17 cellular contexts compared by ENCODE assay signal in genomic region chr22:30872282-30873041, GRCh38.
DNase-seq lines count a peak whose midpoint lies in the region; ATAC-seq, FAIRE-seq and TF ChIP-seq lines count a peak whose summit lies in the region.
"Had no signal": no experiment of that assay in that cellular context is flagged by ENCODE, and none has a peak within 500 bp of the region (broad histone marks: within the 10 kb centered on the region; RNA-seq: fewer than 3 reads in every experiment).

No MANE protein-coding gene starts in this region.

- H3K9me3 ChIP-seq in HEK293 (ENCODE audit: control insufficient read depth, insufficient read depth, low read depth, low read length) = no peaks in the 10 kb centered on the region
- H3K9me3 ChIP-seq in adrenal gland (replicated peaks in 1 of 3) = no peaks in the 10 kb centered on the region
- H3K9me3 ChIP-seq in kidney (ENCODE audit: control insufficient read depth in 1 of 2, low read length in 2 of 2) = no peaks in the 10 kb centered on the region
- H3K9me3 ChIP-seq: mucosa of descending colon, psoas muscle, uterus had no signal

- H3K9ac ChIP-seq in kidney (ENCODE audit: low read length in 2 of 2) = no peak overlapping the region

- 77 to 84% (median 81%) methylated on average over 14 to 17 of the region's 17 CpGs for WGBS in adrenal gland, 4 donors

- TF ChIP-seq CTCF in HEK293 (tag by site-specific recombination; IDR thresholded peaks at IDR 0.05) (no peak), adrenal gland (IDR thresholded peaks at IDR 0.05) (no peak), kidney (IDR thresholded peaks at IDR 0.05; ENCODE audit: borderline replicate concordance, extremely low read depth, insufficient read depth) (no peak), D721Med (IDR thresholded peaks at IDR 0.05; ENCODE audit: insufficient read depth, missing control alignments) (no peak)

- FAIRE-seq in kidney (lab: Jason Lieb, UNC) = no peak
- no peak for FAIRE-seq in D721Med (lab: Jason Lieb, UNC)
- FAIRE-seq: G401.6, RCC 7860 had no signal

- H3K36me3 ChIP-seq in HEK293 (ENCODE audit: control insufficient read depth in 2 of 2, insufficient read depth in 1 of 2, low read length in 2 of 2) (peaks cover 0 to 5% of the 10 kb centered on the region in 2 experiments; a peak in 1 of 3 replicates), adrenal gland (replicated peaks in 1 of 2) (no peaks in the 10 kb centered on the region), kidney (ENCODE audit: control insufficient read depth in 1 of 2, insufficient read depth in 2 of 2, low read length in 2 of 2) (no peaks in the 10 kb centered on the region)
- H3K36me3 ChIP-seq: uterus had no signal

- TF ChIP-seq POLR2A in adrenal gland (IDR thresholded peaks at IDR 0.05) = no peak

- DNase-seq in adrenal gland (peak in 4 of 7 donors; percentile 10 to 40 (median 14)), kidney (peak; percentile 65), sciatic nerve (ENCODE audit: low spot score) (peak; percentile 39), D721Med (ENCODE audit: insufficient read length, low spot score) (no peak), glomerular visceral epithelial cell (ENCODE audit: extremely low spot score) (no peak), NCI-H446 (lab: John Stamatoyannopoulos, UW) (no peak)
- DNase-seq: activated CD4-positive, alpha-beta T cell treated with anti-CD3 and anti-CD28 coated beads for 48 hours; activated T-cell treated with anti-CD3 and anti-CD28 coated beads, Interleukin-2, amount 50 U/mL, for 4 hours; NCI-H1092 treated with DMSO at 0.1 percent for 48 hours; NCI-H524 treated with DMSO at 0.1 percent for 48 hours; psoas muscle; T-helper 17 cell had no signal

- H3K4me1 ChIP-seq in HEK293 (ENCODE audit: control insufficient read depth, insufficient read depth, low read length) (peaks cover 6% of the 10 kb centered on the region; the same call in 1 of the 2 replicates), adrenal gland (replicated peaks in 1 of 2) (peaks cover 16 to 19% of the 10 kb centered on the region in 2 donors), kidney (ENCODE audit: control insufficient read depth in 1 of 2, insufficient read depth in 1 of 2, low read depth in 1 of 2, low read length in 2 of 2) (no peaks in the 10 kb centered on the region)
- H3K4me1 ChIP-seq: uterus had no signal

- CTCF ChIA-PET in HEK293 (lab: Yijun Ruan, JAX) = no interaction called here

- ATAC-seq in sciatic nerve = no peak
- ATAC-seq: activated T-cell treated with anti-CD3 and anti-CD28 coated beads, Interleukin-2, amount 50 U/mL, for 4 hours; mucosa of descending colon; psoas muscle; T-helper 17 cell had no signal

- H3K27ac ChIP-seq in HEK293 (ENCODE audit: extremely low read depth, low read depth, low read length) (peak overlapping the region; percentile 25; the same call in 1 of the 2 replicates), adrenal gland (no peak overlapping the region), kidney (ENCODE audit: low read depth in 2 of 2, low read length in 2 of 2) (no peak overlapping the region)
- H3K27ac ChIP-seq: psoas muscle, uterus had no signal

- POLR2A ChIA-PET in HEK293 (lab: Yijun Ruan, JAX) = no interaction called here

- no peak overlapping the region for H3K4me3 ChIP-seq in HEK293 (ENCODE audit: low read depth, low read length)
- no peak overlapping the region for H3K4me3 ChIP-seq in adrenal gland
- H3K4me3 ChIP-seq in kidney (ENCODE audit: low read length in 2 of 2) = no peak overlapping the region
- H3K4me3 ChIP-seq: mucosa of descending colon, psoas muscle, uterus had no signal

- no peaks in the 10 kb centered on the region for H3K27me3 ChIP-seq in adrenal gland
- H3K27me3 ChIP-seq: uterus had no signal

- intact Hi-C loops in adrenal gland (cut with DNase I) = no loop called here
- intact Hi-C loops in kidney (cut with DNase I) = no loop called here
- intact Hi-C loops in sciatic nerve (cut with DNase I) = no loop called here

TF ChIP-seq in HEK293, 187 proteins besides CTCF, POLR2A, EP300 and RAD21 (continues in another document):
- TF ChIP-seq ZBTB48 (tag by site-specific recombination; IDR thresholded peaks at IDR 0.05) (no peak), KLF9 (tag by site-specific recombination; IDR thresholded peaks at IDR 0.05; ENCODE audit: low read depth) (no peak), SCRT2 (tag by site-specific recombination; IDR thresholded peaks at IDR 0.05) (no peak), ZNF558 (tag by site-specific recombination; IDR thresholded peaks at IDR 0.05) (no peak), ZSCAN30 (tag by site-specific recombination; IDR thresholded peaks at IDR 0.05) (no peak), FEZF1 (tag by site-specific recombination; IDR thresholded peaks at IDR 0.05) (peak; percentile 49; the same call in 1 of the 2 replicates), ZNF529 (tag by site-specific recombination; IDR thresholded peaks at IDR 0.05; ENCODE audit: insufficient replicate concordance) (no peak), ZNF16 (tag by site-specific recombination; IDR thresholded peaks at IDR 0.05; ENCODE audit: low read depth) (no peak), ZNF138 (tag by site-specific recombination; IDR thresholded peaks at IDR 0.05; ENCODE audit: borderline replicate concordance) (no peak), ZNF561 (tag by site-specific recombination; IDR thresholded peaks at IDR 0.05; ENCODE audit: borderline replicate concordance) (no peak), GFI1B (tag by site-specific recombination; IDR thresholded peaks at IDR 0.05) (no peak), TCF7L2 (IDR thresholded peaks at IDR 0.05; ENCODE audit: borderline replicate concordance, low read depth, low read length) (peak; percentile 65; the same call in 1 of the 2 replicates), ZNF670 (tag by site-specific recombination; IDR thresholded peaks at IDR 0.05; ENCODE audit: low read depth) (no peak), ZSCAN4 (tag by site-specific recombination; IDR thresholded peaks at IDR 0.05) (no peak), ZNF211 (tag by site-specific recombination; IDR thresholded peaks at IDR 0.05; ENCODE audit: low read depth) (no peak), ZNF19 (tag by site-specific recombination; IDR thresholded peaks at IDR 0.05; ENCODE audit: low read depth) (no peak), MEIS1 (CRISPR knock-in tag; IDR thresholded peaks at IDR 0.05; ENCODE audit: borderline replicate concordance) (no peak), ZNF341 (tag by site-specific recombination; IDR thresholded peaks at IDR 0.05; ENCODE audit: low read depth) (peak; percentile 57), ZNF521 (tag by site-specific recombination; IDR thresholded peaks at IDR 0.05) (no peak), ZIC2 (tag by site-specific recombination; IDR thresholded peaks at IDR 0.05) (peak; percentile 94), OSR2 (tag by site-specific recombination; IDR thresholded peaks at IDR 0.05) (peak; percentile 73; the same call in 1 of the 2 replicates)
- TF ChIP-seq, protein P1, sequence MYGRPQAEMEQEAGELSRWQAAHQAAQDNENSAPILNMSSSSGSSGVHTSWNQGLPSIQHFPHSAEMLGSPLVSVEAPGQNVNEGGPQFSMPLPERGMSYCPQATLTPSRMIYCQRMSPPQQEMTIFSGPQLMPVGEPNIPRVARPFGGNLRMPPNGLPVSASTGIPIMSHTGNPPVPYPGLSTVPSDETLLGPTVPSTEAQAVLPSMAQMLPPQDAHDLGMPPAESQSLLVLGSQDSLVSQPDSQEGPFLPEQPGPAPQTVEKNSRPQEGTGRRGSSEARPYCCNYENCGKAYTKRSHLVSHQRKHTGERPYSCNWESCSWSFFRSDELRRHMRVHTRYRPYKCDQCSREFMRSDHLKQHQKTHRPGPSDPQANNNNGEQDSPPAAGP (tag by site-specific recombination; IDR thresholded peaks at IDR 0.05) = no peak
- TF ChIP-seq, protein P2, sequence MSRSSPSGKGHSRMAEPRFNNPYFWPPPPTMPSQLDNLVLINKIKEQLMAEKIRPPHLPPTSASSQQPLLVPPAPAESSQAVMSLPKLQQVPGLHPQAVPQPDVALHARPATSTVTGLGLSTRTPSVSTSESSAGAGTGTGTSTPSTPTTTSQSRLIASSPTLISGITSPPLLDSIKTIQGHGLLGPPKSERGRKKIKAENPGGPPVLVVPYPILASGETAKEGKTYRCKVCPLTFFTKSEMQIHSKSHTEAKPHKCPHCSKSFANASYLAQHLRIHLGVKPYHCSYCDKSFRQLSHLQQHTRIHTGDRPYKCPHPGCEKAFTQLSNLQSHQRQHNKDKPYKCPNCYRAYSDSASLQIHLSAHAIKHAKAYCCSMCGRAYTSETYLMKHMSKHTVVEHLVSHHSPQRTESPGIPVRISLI (tag by site-specific recombination; IDR thresholded peaks at IDR 0.05) = no peak
- TF ChIP-seq, protein P3, sequence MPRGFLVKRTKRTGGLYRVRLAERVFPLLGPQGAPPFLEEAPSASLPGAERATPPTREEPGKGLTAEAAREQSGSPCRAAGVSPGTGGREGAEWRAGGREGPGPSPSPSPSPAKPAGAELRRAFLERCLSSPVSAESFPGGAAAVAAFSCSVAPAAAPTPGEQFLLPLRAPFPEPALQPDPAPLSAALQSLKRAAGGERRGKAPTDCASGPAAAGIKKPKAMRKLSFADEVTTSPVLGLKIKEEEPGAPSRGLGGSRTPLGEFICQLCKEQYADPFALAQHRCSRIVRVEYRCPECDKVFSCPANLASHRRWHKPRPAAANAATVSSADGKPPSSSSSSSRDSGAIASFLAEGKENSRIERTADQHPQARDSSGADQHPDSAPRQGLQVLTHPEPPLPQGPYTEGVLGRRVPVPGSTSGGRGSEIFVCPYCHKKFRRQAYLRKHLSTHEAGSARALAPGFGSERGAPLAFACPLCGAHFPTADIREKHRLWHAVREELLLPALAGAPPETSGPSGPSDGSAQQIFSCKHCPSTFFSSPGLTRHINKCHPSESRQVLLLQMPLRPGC (tag by site-specific recombination; IDR thresholded peaks at IDR 0.05) = no peak

Comparison
In these comparisons a context has a peak if more than half of its experiments do, and no peak if none do; other contexts are left out.
1. DNase-seq: peak in adrenal gland (4 of 7), kidney (single experiment) and sciatic nerve (single experiment); none in D721Med (single experiment), glomerular visceral epithelial cell (single experiment) and NCI-H446 (0 of 2).